ENCODE assay signal across 14 cellular contexts in genomic region chr11:123072279-123072678, GRCh38. TPM values are rescaled to one million over a fixed set of nuclear protein-coding genes. Genes with fewer than 3 reads are reported as not detected.
DNase-seq lines count a peak whose midpoint lies in the region; ATAC-seq and TF ChIP-seq lines count a peak whose summit lies in the region.
"Had no signal": no experiment of that assay in that cellular context is flagged by ENCODE, and none has a peak within 500 bp of the region (broad histone marks: within the 10 kb centered on the region; RNA-seq: fewer than 3 reads in every experiment).

No MANE protein-coding gene starts in this region.

- peaks cover 54% of the 10 kb centered on the region for H3K4me1 Mint-ChIP-seq in activated CD8-positive, alpha-beta T cell treated with anti-CD3 and anti-CD28 coated beads for 36 hours (ENCODE audit: low read depth)
- H3K4me1 Mint-ChIP-seq in activated CD8-positive, alpha-beta T cell treated with anti-CD3 and anti-CD28 coated beads, Interleukin-2, amount 10 ng/mL, durations not matched to agents 7 days and 5 days (ENCODE audit: low read depth): peaks cover 54% of the 10 kb centered on the region
- peaks cover 42% of the 10 kb centered on the region for H3K4me1 Mint-ChIP-seq in stimulated activated memory B cell treated with anti-CD40 and anti-IgM and Interleukin-4, amounts not matched to agents 10 μg/mL and 1 μg/mL and 100 μg/mL, for 72 hours

- H3K27ac Mint-ChIP-seq in activated CD8-positive, alpha-beta T cell treated with anti-CD3 and anti-CD28 coated beads for 36 hours: peak overlapping the region; percentile 10
- H3K27ac Mint-ChIP-seq in activated CD8-positive, alpha-beta T cell treated with anti-CD3 and anti-CD28 coated beads, Interleukin-2, amount 10 ng/mL, durations not matched to agents 7 days and 5 days: no peak overlapping the region
- peak overlapping the region; percentile 88 for H3K27ac Mint-ChIP-seq in stimulated activated memory B cell treated with anti-CD40 and anti-IgM and Interleukin-4, amounts not matched to agents 10 μg/mL and 1 μg/mL and 100 μg/mL, for 72 hours

- H3K36me3 Mint-ChIP-seq in activated CD8-positive, alpha-beta T cell treated with anti-CD3 and anti-CD28 coated beads for 36 hours (ENCODE audit: low read depth): no peaks in the 10 kb centered on the region
- peaks cover 4% of the 10 kb centered on the region for H3K36me3 Mint-ChIP-seq in activated CD8-positive, alpha-beta T cell treated with anti-CD3 and anti-CD28 coated beads, Interleukin-2, amount 10 ng/mL, durations not matched to agents 7 days and 5 days (ENCODE audit: low read depth)
- no peaks in the 10 kb centered on the region for H3K36me3 Mint-ChIP-seq in stimulated activated memory B cell treated with anti-CD40 and anti-IgM and Interleukin-4, amounts not matched to agents 10 μg/mL and 1 μg/mL and 100 μg/mL, for 72 hours

- TF ChIP-seq CTCF in activated CD8-positive, alpha-beta T cell treated with anti-CD3 and anti-CD28 coated beads for 36 hours (IDR thresholded peaks at IDR 0.05): no peak

- CTCF ChIA-PET in activated CD8-positive, alpha-beta T cell treated with anti-CD3 and anti-CD28 coated beads for 36 hours (lab: Charles Lee): interaction anchor here (0.9 to 1.5 kb wide), 4 partner anchors 12 to 31 kb away, joined by 3 to 6 read pairs (median 4); no protein-coding TSS in a partner anchor
- CTCF ChIA-PET in activated CD8-positive, alpha-beta T cell treated with anti-CD3 and anti-CD28 coated beads, Interleukin-2, amount 10 ng/mL, durations not matched to agents 7 days and 5 days (lab: Charles Lee): interaction anchor here (0.9 to 1.7 kb wide), 3 partner anchors 8 to 30 kb away, joined by 3 to 6 read pairs (median 5); no protein-coding TSS in a partner anchor

- no peak for ATAC-seq in activated CD8-positive, alpha-beta T cell treated with anti-CD3 and anti-CD28 coated beads for 36 hours
- ATAC-seq in activated CD8-positive, alpha-beta T cell treated with anti-CD3 and anti-CD28 coated beads, Interleukin-2, amount 10 ng/mL, durations not matched to agents 7 days and 5 days: no peak
- ATAC-seq in stimulated activated memory B cell treated with anti-CD40 and anti-IgM and Interleukin-4, amounts not matched to agents 10 μg/mL and 1 μg/mL and 100 μg/mL, for 72 hours: no peak
- ATAC-seq in HG02870 (IDR thresholded peaks at IDR 0.05; ENCODE audit: unreplicated experiment) (no peak), Right ventricle myocardium superior (ENCODE audit: poor library complexity) (no peak)
- ATAC-seq: GM12878, upper lobe of right lung had no signal

- no peaks in the 10 kb centered on the region for H3K27me3 Mint-ChIP-seq in activated CD8-positive, alpha-beta T cell treated with anti-CD3 and anti-CD28 coated beads for 36 hours
- no peaks in the 10 kb centered on the region for H3K27me3 Mint-ChIP-seq in activated CD8-positive, alpha-beta T cell treated with anti-CD3 and anti-CD28 coated beads, Interleukin-2, amount 10 ng/mL, durations not matched to agents 7 days and 5 days (ENCODE audit: low read depth)
- no peaks in the 10 kb centered on the region for H3K27me3 Mint-ChIP-seq in stimulated activated memory B cell treated with anti-CD40 and anti-IgM and Interleukin-4, amounts not matched to agents 10 μg/mL and 1 μg/mL and 100 μg/mL, for 72 hours
- H3K27me3 Mint-ChIP-seq: activated CD4-positive, alpha-beta memory T cell treated with anti-CD3 and anti-CD28 coated beads, Interleukin-2, amount 10 ng/mL, durations not matched to agents 7 days and 5 days had no signal

- intact Hi-C loops in activated CD8-positive, alpha-beta T cell treated with anti-CD3 and anti-CD28 coated beads for 36 hours (cut with micrococcal nuclease): no loop called here
- intact Hi-C loops in Right ventricle myocardium superior (cut with DNase I): no loop called here

- no peak overlapping the region for H3K4me3 Mint-ChIP-seq in activated CD8-positive, alpha-beta T cell treated with anti-CD3 and anti-CD28 coated beads for 36 hours
- H3K4me3 Mint-ChIP-seq in activated CD8-positive, alpha-beta T cell treated with anti-CD3 and anti-CD28 coated beads, Interleukin-2, amount 10 ng/mL, durations not matched to agents 7 days and 5 days: no peak overlapping the region
- H3K4me3 Mint-ChIP-seq in stimulated activated memory B cell treated with anti-CD40 and anti-IgM and Interleukin-4, amounts not matched to agents 10 μg/mL and 1 μg/mL and 100 μg/mL, for 72 hours: no peak overlapping the region
- H3K4me3 Mint-ChIP-seq: activated CD4-positive, alpha-beta memory T cell treated with anti-CD3 and anti-CD28 coated beads, Interleukin-2, amount 10 ng/mL, durations not matched to agents 7 days and 5 days had no signal

- no peaks in the 10 kb centered on the region for H3K9me3 Mint-ChIP-seq in activated CD8-positive, alpha-beta T cell treated with anti-CD3 and anti-CD28 coated beads for 36 hours
- no peaks in the 10 kb centered on the region for H3K9me3 Mint-ChIP-seq in activated CD8-positive, alpha-beta T cell treated with anti-CD3 and anti-CD28 coated beads, Interleukin-2, amount 10 ng/mL, durations not matched to agents 7 days and 5 days (ENCODE audit: insufficient read depth)
- H3K9me3 Mint-ChIP-seq in stimulated activated memory B cell treated with anti-CD40 and anti-IgM and Interleukin-4, amounts not matched to agents 10 μg/mL and 1 μg/mL and 100 μg/mL, for 72 hours: no peaks in the 10 kb centered on the region
- H3K9me3 Mint-ChIP-seq: activated CD4-positive, alpha-beta memory T cell treated with anti-CD3 and anti-CD28 coated beads, Interleukin-2, amount 10 ng/mL, durations not matched to agents 7 days and 5 days had no signal

- POLR2A ChIA-PET in activated CD8-positive, alpha-beta T cell treated with anti-CD3 and anti-CD28 coated beads for 36 hours (lab: Charles Lee): interaction anchor here (0.6 to 12.2 kb wide), 8 partner anchors 7 to 39 kb away, joined by 3 to 178 read pairs (median 4); partner anchors contain the start of gene HSPA8
- POLR2A ChIA-PET in activated CD8-positive, alpha-beta T cell treated with anti-CD3 and anti-CD28 coated beads, Interleukin-2, amount 10 ng/mL, durations not matched to agents 7 days and 5 days (lab: Charles Lee): interaction anchor here (1.0 to 7.3 kb wide), 2 partner anchors 11 to 16 kb away, joined by 3 to 129 read pairs; partner anchors contain the start of gene HSPA8

- DNase-seq in activated CD8-positive, alpha-beta T cell treated with anti-CD3 and anti-CD28 coated beads for 36 hours: no peak
- no peak for DNase-seq in activated CD8-positive, alpha-beta T cell treated with anti-CD3 and anti-CD28 coated beads, Interleukin-2, amount 10 ng/mL, durations not matched to agents 7 days and 5 days
- DNase-seq in NCI-H2029 treated with DMSO at 0.1 percent for 48 hours (lab: John Stamatoyannopoulos, UW) (peak; percentile 58), cerebellum (ENCODE audit: low spot score) (peak; percentile 41), Right ventricle myocardium superior (no peak), NCI-H2107 treated with DMSO at 0.1 percent for 48 hours (lab: John Stamatoyannopoulos, UW; ENCODE audit: unreplicated experiment) (no peak)
- DNase-seq: activated CD4-positive, alpha-beta memory T cell treated with anti-CD3 and anti-CD28 coated beads, Interleukin-2, amount 10 ng/mL, durations not matched to agents 7 days and 5 days; Kasumi-1; NCI-H2227 treated with DMSO at 0.1 percent for 48 hours; stimulated activated CD4-positive, alpha-beta T cell treated with anti-CD3 and anti-CD28 coated beads, Interleukin-15, amount 100 ng/mL, for 24 hours; upper lobe of right lung had no signal

RNA-seq across cellular contexts. Expression of gene HSPA8, which starts 10.3 kb away (rescaled TPM):
- 1,000 to 10,000 TPM; 2,808 to 2,816 TPM for total RNA-seq in activated CD8-positive, alpha-beta T cell treated with anti-CD3 and anti-CD28 coated beads for 36 hours
- 1,000 to 10,000 TPM; 2,408 to 2,413 TPM for total RNA-seq in activated CD8-positive, alpha-beta T cell treated with anti-CD3 and anti-CD28 coated beads, Interleukin-2, amount 10 ng/mL, durations not matched to agents 7 days and 5 days
- total RNA-seq in cerebellum (1,803 TPM), Right ventricle myocardium superior (1,336 TPM)

Comparison
In these comparisons a context has a peak if more than half of its experiments do, and no peak if none do; other contexts are left out.
1. DNase-seq: peak in NCI-H2029 treated with DMSO at 0.1 percent for 48 hours (single experiment) and cerebellum (single experiment); none in activated CD8-positive, alpha-beta T cell treated with anti-CD3 and anti-CD28 coated beads for 36 hours (single experiment), activated CD8-positive, alpha-beta T cell treated with anti-CD3 and anti-CD28 coated beads, Interleukin-2, amount 10 ng/mL, durations not matched to agents 7 days and 5 days (single experiment), Right ventricle myocardium superior (single experiment) and NCI-H2107 treated with DMSO at 0.1 percent for 48 hours (single experiment).